ENCODE assay signal across 8 cellular contexts in genomic region chr5:150398432-150399157, GRCh38. TPM values are rescaled to one million over a fixed set of nuclear protein-coding genes. Genes with fewer than 3 reads are reported as not detected.
DNase-seq lines count a peak whose midpoint lies in the region; ATAC-seq and TF ChIP-seq lines count a peak whose summit lies in the region.

No MANE protein-coding gene starts in this region.

- H3K4me1 Mint-ChIP-seq in CD14-positive monocyte: peaks cover 3% of the 10 kb centered on the region
- H3K4me1 Mint-ChIP-seq in activated naive CD8-positive, alpha-beta T cell treated with anti-CD3 and anti-CD28 coated beads for 36 hours: peaks cover 8% of the 10 kb centered on the region
- no peaks in the 10 kb centered on the region for H3K4me1 Mint-ChIP-seq in progenitor cell of endocrine pancreas (ENCODE audit: low read depth)

- intact Hi-C loops in CD14-positive monocyte (cut with micrococcal nuclease): loop anchor here in 1 of 2 donors (5.0 kb wide), 1 partner anchor 39 kb away; no protein-coding TSS in a partner anchor

- H3K27me3 Mint-ChIP-seq in CD14-positive monocyte (ENCODE audit: low read depth in 3 of 3) (peaks cover 0 to 2% (median 1%) of the 10 kb centered on the region in 3 donors), progenitor cell of endocrine pancreas (no peaks in the 10 kb centered on the region)
- H3K27me3 Mint-ChIP-seq in activated naive CD8-positive, alpha-beta T cell treated with anti-CD3 and anti-CD28 coated beads for 36 hours: no peaks in the 10 kb centered on the region

- TF ChIP-seq CTCF in CD14-positive monocyte (IDR thresholded peaks at IDR 0.05) (peak; percentile 63), progenitor cell of endocrine pancreas (IDR thresholded peaks at IDR 0.05; ENCODE audit: unreplicated experiment) (peak; percentile 36)

- no peak overlapping the region for H3K4me3 Mint-ChIP-seq in CD14-positive monocyte
- H3K4me3 Mint-ChIP-seq in activated naive CD8-positive, alpha-beta T cell treated with anti-CD3 and anti-CD28 coated beads for 36 hours: no peak overlapping the region
- no peak overlapping the region for H3K4me3 Mint-ChIP-seq in progenitor cell of endocrine pancreas (ENCODE audit: low read depth)

- H3K27ac Mint-ChIP-seq in CD14-positive monocyte (peak overlapping the region; percentile 15 to 78 (median 66)), progenitor cell of endocrine pancreas (no peak overlapping the region)
- peak overlapping the region; percentile 75 for H3K27ac Mint-ChIP-seq in activated naive CD8-positive, alpha-beta T cell treated with anti-CD3 and anti-CD28 coated beads for 36 hours

- H3K9me3 Mint-ChIP-seq in CD14-positive monocyte (no peaks in the 10 kb centered on the region), progenitor cell of endocrine pancreas (ENCODE audit: low read depth) (no peaks in the 10 kb centered on the region)
- no peaks in the 10 kb centered on the region for H3K9me3 Mint-ChIP-seq in activated naive CD8-positive, alpha-beta T cell treated with anti-CD3 and anti-CD28 coated beads for 36 hours

- ATAC-seq in GM19025 (IDR thresholded peaks at IDR 0.05; ENCODE audit: low read depth, unreplicated experiment) (peak; percentile 51), HG03135 (IDR thresholded peaks at IDR 0.05; ENCODE audit: unreplicated experiment) (peak; percentile 51)

- peaks cover 69 to 96% of the 10 kb centered on the region in 2 donors for H3K36me3 Mint-ChIP-seq in CD14-positive monocyte
- peaks cover 42% of the 10 kb centered on the region for H3K36me3 Mint-ChIP-seq in activated naive CD8-positive, alpha-beta T cell treated with anti-CD3 and anti-CD28 coated beads for 36 hours
- peaks cover 13% of the 10 kb centered on the region for H3K36me3 Mint-ChIP-seq in progenitor cell of endocrine pancreas (ENCODE audit: insufficient read depth)

- DNase-seq in CD14-positive monocyte (ENCODE audit: low spot score) (no peak), progenitor cell of endocrine pancreas (ENCODE audit: low spot score, unreplicated experiment) (no peak), NCI-H1092 treated with DMSO at 0.1 percent for 48 hours (lab: John Stamatoyannopoulos, UW) (no peak), pons (ENCODE audit: low spot score) (no peak), EL (no peak)
- peak; percentile 43 for DNase-seq in activated naive CD8-positive, alpha-beta T cell treated with anti-CD3 and anti-CD28 coated beads for 36 hours

RNA-seq across cellular contexts. Expression of gene CD74, which starts 14.1 kb away (rescaled TPM):
- 1,000 to 10,000 TPM; 3,498 to 4,939 TPM for polyA plus RNA-seq in CD14-positive monocyte
- total RNA-seq in activated naive CD8-positive, alpha-beta T cell treated with anti-CD3 and anti-CD28 coated beads for 36 hours: 100 to 1,000 TPM; 290 to 294 TPM
- total RNA-seq in progenitor cell of endocrine pancreas: 41.3 and 45.8 TPM in 2 replicates

RNA-seq across cellular contexts. Expression of gene TCOF1, which starts 41.1 kb away (rescaled TPM):
- 1 to 10 TPM; 1.4 to 2.3 TPM for polyA plus RNA-seq in CD14-positive monocyte
- total RNA-seq in activated naive CD8-positive, alpha-beta T cell treated with anti-CD3 and anti-CD28 coated beads for 36 hours: 100 to 1,000 TPM; 138 to 140 TPM
- 58.9 and 66.7 TPM in 2 replicates for total RNA-seq in progenitor cell of endocrine pancreas

RNA-seq across cellular contexts. Expression of gene RPS14, which starts 50.9 kb away (rescaled TPM):
- polyA plus RNA-seq in CD14-positive monocyte: 1,000 to 10,000 TPM; 2,768 to 3,499 TPM
- 1,000 to 10,000 TPM; 2,978 to 3,004 TPM for total RNA-seq in activated naive CD8-positive, alpha-beta T cell treated with anti-CD3 and anti-CD28 coated beads for 36 hours
- total RNA-seq in progenitor cell of endocrine pancreas: 1,941 and 2,072 TPM in 2 replicates
